Comparison of ENCODE assay signal across 28 cellular contexts in genomic region chrX:105635794-105636193, GRCh38.
"Had no signal": no experiment of that assay in that cellular context is flagged by ENCODE, and none has a peak within 500 bp of the region (broad histone marks: within the 10 kb centered on the region; RNA-seq: fewer than 3 reads in every experiment).

No MANE protein-coding gene starts in this region.

- H3K4me2 ChIP-seq: smooth muscle cell had no signal

- H3K27ac ChIP-seq: brain microvascular endothelial cell, sigmoid colon, testis, WERI-Rb-1 had no signal

- H3K36me3 Mint-ChIP-seq: activated naive CD4-positive, alpha-beta T cell treated with anti-CD3 and anti-CD28 coated beads, Interleukin-2, amount 50 U/mL, for 72 hours; stimulated activated memory B cell treated with anti-CD40 and anti-IgM and Interleukin-4, amounts not matched to agents 10 μg/mL and 1 μg/mL and 100 μg/mL, for 72 hours had no signal

- H3K27me3 Mint-ChIP-seq: stimulated activated memory B cell treated with anti-CD40 and anti-IgM and Interleukin-4, amounts not matched to agents 10 μg/mL and 1 μg/mL and 100 μg/mL, for 72 hours had no signal

- H3K27ac Mint-ChIP-seq: activated CD8-positive, alpha-beta T cell treated with anti-CD3 and anti-CD28 coated beads, Interleukin-2, amount 10 ng/mL, durations not matched to agents 7 days and 5 days; activated naive CD4-positive, alpha-beta T cell treated with anti-CD3 and anti-CD28 coated beads, Interleukin-2, amount 50 U/mL, for 72 hours; stimulated activated memory B cell treated with anti-CD40 and anti-IgM and Interleukin-4, amounts not matched to agents 10 μg/mL and 1 μg/mL and 100 μg/mL, for 72 hours; T-helper 2 cell treated with Interferon-gamma antibody and Interleukin-4, amounts not matched to agents 5 μg/mL and 100 μg/mL, for 36 hours had no signal

- H3K4me1 Mint-ChIP-seq: stimulated activated memory B cell treated with anti-CD40 and anti-IgM and Interleukin-4, amounts not matched to agents 10 μg/mL and 1 μg/mL and 100 μg/mL, for 72 hours had no signal

- ATAC-seq: activated CD8-positive, alpha-beta T cell treated with anti-CD3 and anti-CD28 coated beads, Interleukin-2, amount 10 ng/mL, durations not matched to agents 7 days and 5 days; activated naive CD4-positive, alpha-beta T cell treated with anti-CD3 and anti-CD28 coated beads, Interleukin-2, amount 50 U/mL, for 72 hours; esophagus mucosa; left cardiac atrium; mucosa of descending colon; stimulated activated memory B cell treated with anti-CD40 and anti-IgM and Interleukin-4, amounts not matched to agents 10 μg/mL and 1 μg/mL and 100 μg/mL, for 72 hours had no signal

- H3K4me3 Mint-ChIP-seq: activated CD8-positive, alpha-beta T cell treated with anti-CD3 and anti-CD28 coated beads, Interleukin-2, amount 10 ng/mL, durations not matched to agents 7 days and 5 days; neural crest cell; stimulated activated memory B cell treated with anti-CD40 and anti-IgM and Interleukin-4, amounts not matched to agents 10 μg/mL and 1 μg/mL and 100 μg/mL, for 72 hours; T-helper 2 cell treated with Interferon-gamma antibody and Interleukin-4, amounts not matched to agents 5 μg/mL and 100 μg/mL, for 36 hours had no signal

- H3K4me3 ChIP-seq: mucosa of descending colon, sigmoid colon, smooth muscle cell, testis had no signal

- DNase-seq: activated CD4-positive, alpha-beta T cell treated with anti-CD3 and anti-CD28 coated beads for 1 hour; activated CD4-positive, alpha-beta T cell treated with anti-CD3 and anti-CD28 coated beads, Interleukin-2, amount 50 U/mL, for 1 hour; activated CD8-positive, alpha-beta T cell treated with anti-CD3 and anti-CD28 coated beads, Interleukin-2, amount 10 ng/mL, durations not matched to agents 7 days and 5 days; activated T-cell treated with anti-CD3 and anti-CD28 coated beads, Interleukin-2, amount 50 U/mL, for 1 hour; aorta; brain microvascular endothelial cell; central memory CD4-positive, alpha-beta T cell; effector memory CD4-positive, alpha-beta T cell; hippocampal formation; islet precursor cell; left cardiac atrium; mesenchymal stem cell; mucosa of descending colon; posterior cingulate gyrus; retina; sigmoid colon; stimulated activated CD4-positive, alpha-beta T cell treated with anti-CD3 and anti-CD28 coated beads, Interleukin-15, amount 100 ng/mL, for 24 hours; testis; trophoblast cell; WERI-Rb-1 had no signal

- FAIRE-seq: frontal cortex, TTC549 had no signal

- H3K27me3 ChIP-seq: brain microvascular endothelial cell, sigmoid colon, testis had no signal

- H3K36me3 ChIP-seq: brain microvascular endothelial cell, sigmoid colon, WERI-Rb-1 had no signal

- H3K9me3 ChIP-seq: mucosa of descending colon, sigmoid colon, testis had no signal

- H3K4me1 ChIP-seq: sigmoid colon, testis had no signal
